In the genomic region with DNA sequence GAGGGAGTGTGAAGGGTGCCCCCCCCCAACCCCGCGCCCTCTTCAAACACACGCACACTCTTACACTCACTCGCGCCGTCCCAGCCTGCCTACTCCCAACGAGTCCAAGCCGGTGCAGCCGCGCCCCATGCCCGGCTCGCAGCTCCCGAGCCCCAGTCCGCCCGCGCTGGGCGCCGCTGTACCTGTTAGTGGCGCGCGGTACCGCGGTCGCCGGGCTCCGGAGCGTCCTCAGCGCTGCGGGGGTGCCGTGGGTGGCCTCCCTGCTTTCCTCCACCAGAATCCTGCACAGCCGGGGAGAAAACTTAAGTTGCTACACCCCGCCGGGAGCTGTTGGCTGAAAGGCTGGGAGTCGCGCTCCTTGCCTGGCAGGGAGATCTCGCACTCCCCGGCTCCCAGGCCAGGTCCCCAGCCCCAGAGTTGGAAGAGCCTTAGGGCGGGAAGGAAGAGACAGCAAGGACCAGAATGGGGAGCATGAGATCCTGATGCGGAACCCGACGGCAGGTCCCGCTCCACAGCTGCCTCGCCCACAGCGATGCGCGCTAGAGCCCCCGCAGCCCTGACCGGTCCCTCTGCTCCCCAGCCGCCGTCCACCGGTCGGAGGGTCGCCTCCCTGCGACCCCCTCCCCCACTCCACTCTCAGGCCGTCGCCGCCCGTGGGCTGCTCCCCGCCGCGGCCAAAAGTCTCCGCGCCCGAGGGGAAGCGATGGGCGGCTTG, we compare ENCODE assay signal across 8 cellular contexts. TPM values are rescaled to one million over a fixed set of nuclear protein-coding genes. Genes with fewer than 3 reads are reported as not detected.
DNase-seq lines count a peak whose midpoint lies in the region; ATAC-seq and TF ChIP-seq lines count a peak whose summit lies in the region.

No MANE protein-coding gene starts in this region.

- no peak overlapping the region for H3K4ac ChIP-seq in neuronal stem cell (ENCODE audit: low read length)

- peak overlapping the region; percentile 90 for H2BK5ac ChIP-seq in neuronal stem cell (ENCODE audit: low read length)

- H3K27ac ChIP-seq in MM.1S (ENCODE audit: low read length) = no peak overlapping the region
- H3K27ac ChIP-seq in neuronal stem cell (replicated peaks; ENCODE audit: low read length) = peak overlapping the region; percentile 69

- no peaks in the 10 kb centered on the region for H3K79me1 ChIP-seq in neuronal stem cell (ENCODE audit: low read depth, low read length)

- H4K8ac ChIP-seq in neuronal stem cell (ENCODE audit: low read depth, low read length) = no peak overlapping the region

- H3K9ac ChIP-seq in MM.1S (ENCODE audit: low read length) (no peak overlapping the region), neuronal stem cell (ENCODE audit: low read depth, low read length, poor library complexity) (peak overlapping the region; percentile 75)

- DNase-seq in NCI-H1417 (lab: John Stamatoyannopoulos, UW) (peak in 2 of 3 experiments; percentile 72 to 80), NCI-H1417 treated with DMSO at 0.1 percent for 48 hours (lab: John Stamatoyannopoulos, UW) (no peak), MM.1S (no peak), fibroblast of mammary gland (ENCODE audit: low read depth) (no peak), neuronal stem cell (ENCODE audit: low spot score) (peak; percentile 71), inferior parietal cortex (ENCODE audit: extremely low spot score) (no peak)
- DNase-seq in activated T-cell treated with anti-CD3 and anti-CD28 coated beads, Interleukin-2, amount 50 U/mL, for 4 hours = peak; percentile 26

- peaks cover 8% of the 10 kb centered on the region for H3K27me3 Mint-ChIP-seq in activated T-cell treated with anti-CD3 and anti-CD28 coated beads, Interleukin-2, amount 50 U/mL, for 4 hours (ENCODE audit: low read depth)

- H3K79me2 ChIP-seq in MM.1S (ENCODE audit: low read length) = no peaks in the 10 kb centered on the region

- H2AFZ ChIP-seq in MM.1S (ENCODE audit: low read length) (peak overlapping the region; percentile 58), neuronal stem cell (ENCODE audit: low read length) (peak overlapping the region; percentile 82)

- peak overlapping the region; percentile 86 for H3K4me3 Mint-ChIP-seq in activated T-cell treated with anti-CD3 and anti-CD28 coated beads, Interleukin-2, amount 50 U/mL, for 4 hours

- H3K14ac ChIP-seq in neuronal stem cell (ENCODE audit: low read length) = peak overlapping the region; percentile 28

- no peaks in the 10 kb centered on the region for H3K36me3 ChIP-seq in MM.1S (replicated peaks; ENCODE audit: insufficient read depth, low read length)
- peaks cover 0 to 6% of the 10 kb centered on the region in 2 donors for H3K36me3 ChIP-seq in neuronal stem cell (replicated peaks in 1 of 2; ENCODE audit: control insufficient read depth in 2 of 2, insufficient read depth in 2 of 2, low read length in 2 of 2)

- H3K9me3 ChIP-seq in MM.1S (replicated peaks; ENCODE audit: insufficient read depth, low read length) = no peaks in the 10 kb centered on the region
- peaks cover 6 to 10% of the 10 kb centered on the region in 2 donors for H3K9me3 ChIP-seq in neuronal stem cell (replicated peaks in 1 of 2; ENCODE audit: control insufficient read depth in 2 of 2, insufficient read depth in 1 of 2, low read depth in 1 of 2, low read length in 2 of 2)

- peak overlapping the region; percentile 87 for H3K23ac ChIP-seq in neuronal stem cell (ENCODE audit: low read depth, low read length, poor library complexity)

- no peaks in the 10 kb centered on the region for H3F3A ChIP-seq in MM.1S (ENCODE audit: insufficient read depth, low read length)

- ATAC-seq in activated T-cell treated with anti-CD3 and anti-CD28 coated beads, Interleukin-2, amount 50 U/mL, for 4 hours = peak; percentile 71
- no peak for ATAC-seq in GM21447 (IDR thresholded peaks at IDR 0.05; ENCODE audit: unreplicated experiment)

- peak overlapping the region; percentile 65 for H2BK12ac ChIP-seq in neuronal stem cell (ENCODE audit: low read length)

- peaks cover 8% of the 10 kb centered on the region for H3K9me3 Mint-ChIP-seq in activated T-cell treated with anti-CD3 and anti-CD28 coated beads, Interleukin-2, amount 50 U/mL, for 4 hours

- no peaks in the 10 kb centered on the region for H3K36me3 Mint-ChIP-seq in activated T-cell treated with anti-CD3 and anti-CD28 coated beads, Interleukin-2, amount 50 U/mL, for 4 hours (ENCODE audit: insufficient read depth)

- H2AK5ac ChIP-seq in neuronal stem cell (ENCODE audit: low read depth, low read length) = no peak overlapping the region

- WGBS in neuronal stem cell (ENCODE audit: extremely low coverage in 2 of 2, insufficient read length in 2 of 2, insufficient replicate concordance in 1 of 2), 2 donors = no CpG with 5 or more reads among the region's 66 CpGs

- no peaks in the 10 kb centered on the region for H4K20me1 ChIP-seq in MM.1S (ENCODE audit: insufficient read depth, low read length)

- H4K91ac ChIP-seq in neuronal stem cell (ENCODE audit: low read depth, low read length, poor library complexity) = no peak overlapping the region

- H3K4me2 ChIP-seq in MM.1S (ENCODE audit: low read depth, low read length) (peak overlapping the region; percentile 78), neuronal stem cell (ENCODE audit: insufficient read depth, low read length, poor library complexity, severe bottlenecking) (peak overlapping the region; percentile 88)

- H3K4me1 ChIP-seq in MM.1S (ENCODE audit: low read length) (no peaks in the 10 kb centered on the region), neuronal stem cell (ENCODE audit: control insufficient read depth in 2 of 2, insufficient read depth in 1 of 2, low read depth in 1 of 2, low read length in 2 of 2) (peaks cover 0 to 2% of the 10 kb centered on the region in 2 donors)

- H2BK120ac ChIP-seq in neuronal stem cell (ENCODE audit: low read depth, low read length) = peak overlapping the region; percentile 90

- no peaks in the 10 kb centered on the region for H3K27me3 ChIP-seq in MM.1S (replicated peaks; ENCODE audit: insufficient read depth, low read length)
- peaks cover 0 to 73% (median 2%) of the 10 kb centered on the region in 3 experiments for H3K27me3 ChIP-seq in neuronal stem cell (ENCODE audit: control insufficient read depth in 3 of 3, insufficient read depth in 3 of 3, low read depth in 1 of 3, low read length in 3 of 3)

- H3K9me2 ChIP-seq in MM.1S (replicated peaks; ENCODE audit: insufficient read depth, low read length) = no peaks in the 10 kb centered on the region

- peak overlapping the region; percentile 30 for H2BK15ac ChIP-seq in neuronal stem cell (ENCODE audit: low read length)

- H3K18ac ChIP-seq in neuronal stem cell (ENCODE audit: low read length) = peak overlapping the region; percentile 97

- peak overlapping the region; percentile 35; the same call in 1 of the 2 replicates for H3K4me3 ChIP-seq in MM.1S (ENCODE audit: low read length)
- H3K4me3 ChIP-seq in fibroblast of mammary gland (ENCODE audit: control insufficient read depth, low read depth, low read length) = peak overlapping the region; percentile 28
- peak overlapping the region in 1 of 2 donors; percentile 87 for H3K4me3 ChIP-seq in neuronal stem cell (ENCODE audit: low read length in 2 of 2)

- peaks cover 21% of the 10 kb centered on the region for H3K4me1 Mint-ChIP-seq in activated T-cell treated with anti-CD3 and anti-CD28 coated beads, Interleukin-2, amount 50 U/mL, for 4 hours (ENCODE audit: low read depth)

- TF ChIP-seq CTCF in MM.1S (IDR thresholded peaks at IDR 0.05; ENCODE audit: low read length) (no peak), fibroblast of mammary gland (conservative IDR thresholded peaks at IDR 0.05; ENCODE audit: control insufficient read depth, insufficient read depth, low read depth, low read length) (no peak)

RNA-seq across cellular contexts. Expression of gene ST8SIA6, which starts 0.9 kb away (rescaled TPM):
- total RNA-seq in activated T-cell treated with anti-CD3 and anti-CD28 coated beads, Interleukin-2, amount 50 U/mL, for 4 hours = under 1 TPM in 1 of 3 donors, not detected in 2; 0.33 TPM
- 2.8 TPM for polyA plus RNA-seq in neuronal stem cell (2013, experiment 1 of 2)
- polyA plus RNA-seq in neuronal stem cell (2013, experiment 2 of 2) = 3.3 TPM

Comparison
In these comparisons a context has a peak if more than half of its experiments do, and no peak if none do; other contexts are left out.
1. DNase-seq: peak in NCI-H1417 (2 of 3), activated T-cell treated with anti-CD3 and anti-CD28 coated beads, Interleukin-2, amount 50 U/mL, for 4 hours (single experiment) and neuronal stem cell (single experiment); none in NCI-H1417 treated with DMSO at 0.1 percent for 48 hours (single experiment), MM.1S (single experiment), fibroblast of mammary gland (single experiment) and inferior parietal cortex (single experiment).